In the genomic region with DNA sequence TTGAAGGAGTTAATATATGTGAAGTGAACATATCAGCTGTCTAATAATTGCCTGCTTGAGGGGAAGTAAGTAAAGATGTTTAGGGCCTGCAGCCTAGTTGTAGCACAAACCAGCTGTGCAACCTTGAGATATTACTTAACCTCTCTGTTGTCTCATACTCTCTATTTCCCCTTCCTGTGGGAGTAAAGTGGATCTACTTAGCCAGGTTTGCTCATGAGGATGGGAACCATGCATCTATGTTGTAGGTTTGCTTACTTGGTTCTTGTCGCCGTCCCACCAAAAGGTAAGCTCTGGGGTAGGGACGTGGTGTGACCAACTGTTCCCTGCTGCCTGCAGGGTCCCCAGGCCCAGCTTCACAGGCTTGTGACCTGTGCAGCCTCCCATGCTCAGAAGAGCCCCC, we compare ENCODE assay signal across 26 cellular contexts.
"Had no signal": no experiment of that assay in that cellular context is flagged by ENCODE, and none has a peak within 500 bp of the region (broad histone marks: within the 10 kb centered on the region; RNA-seq: fewer than 3 reads in every experiment).

No MANE protein-coding gene starts in this region.

- ATAC-seq: effector memory CD8-positive, alpha-beta T cell; esophagus mucosa; gastrocnemius medialis; heart right ventricle; left cardiac atrium; left lung; left ventricle myocardium superior; lower lobe of right lung had no signal

- H3K27ac ChIP-seq: coronary artery, dorsolateral prefrontal cortex, epithelial cell of prostate, esophagus squamous epithelium, gastrocnemius medialis, heart right ventricle, left lung, lower lobe of right lung had no signal

- H3K36me3 Mint-ChIP-seq: mesothelial cell of epicardium had no signal

- H3K9me3 Mint-ChIP-seq: effector memory CD8-positive, alpha-beta T cell; mesothelial cell of epicardium had no signal

- H3K36me3 ChIP-seq: esophagus squamous epithelium, gastrocnemius medialis, heart right ventricle, left lung, lower lobe of right lung had no signal

- H3K4me1 Mint-ChIP-seq: endodermal cell had no signal

- DNase-seq: dermis blood vessel endothelial cell; dorsolateral prefrontal cortex; effector CD8-positive, alpha-beta T cell; effector memory CD8-positive, alpha-beta T cell; endodermal cell; erythroblast; esophagus squamous epithelium; foreskin fibroblast; foreskin melanocyte; gastrocnemius medialis; glutamatergic neuron; heart right ventricle; hippocampal formation; left cardiac atrium; left lung; left ventricle myocardium superior; lower lobe of right lung; mesenchymal stem cell had no signal

- H3K27ac Mint-ChIP-seq: effector memory CD8-positive, alpha-beta T cell; endodermal cell; mesothelial cell of epicardium had no signal

- H3K9me3 ChIP-seq: esophagus squamous epithelium, gastrocnemius medialis, heart right ventricle, left lung, lower lobe of right lung had no signal

- H3K4me3 Mint-ChIP-seq: effector memory CD8-positive, alpha-beta T cell; endodermal cell; mesothelial cell of epicardium had no signal

- H3K4me1 ChIP-seq: gastrocnemius medialis, heart right ventricle, left lung, lower lobe of right lung had no signal

- FAIRE-seq: colon, endometrium, islet of Langerhans, keratinocyte had no signal

- H3K4me3 ChIP-seq: coronary artery, dorsolateral prefrontal cortex, esophagus squamous epithelium, gastrocnemius medialis, heart right ventricle, left lung, lower lobe of right lung had no signal
